8 cellular contexts compared by ENCODE assay signal in the genomic region with DNA sequence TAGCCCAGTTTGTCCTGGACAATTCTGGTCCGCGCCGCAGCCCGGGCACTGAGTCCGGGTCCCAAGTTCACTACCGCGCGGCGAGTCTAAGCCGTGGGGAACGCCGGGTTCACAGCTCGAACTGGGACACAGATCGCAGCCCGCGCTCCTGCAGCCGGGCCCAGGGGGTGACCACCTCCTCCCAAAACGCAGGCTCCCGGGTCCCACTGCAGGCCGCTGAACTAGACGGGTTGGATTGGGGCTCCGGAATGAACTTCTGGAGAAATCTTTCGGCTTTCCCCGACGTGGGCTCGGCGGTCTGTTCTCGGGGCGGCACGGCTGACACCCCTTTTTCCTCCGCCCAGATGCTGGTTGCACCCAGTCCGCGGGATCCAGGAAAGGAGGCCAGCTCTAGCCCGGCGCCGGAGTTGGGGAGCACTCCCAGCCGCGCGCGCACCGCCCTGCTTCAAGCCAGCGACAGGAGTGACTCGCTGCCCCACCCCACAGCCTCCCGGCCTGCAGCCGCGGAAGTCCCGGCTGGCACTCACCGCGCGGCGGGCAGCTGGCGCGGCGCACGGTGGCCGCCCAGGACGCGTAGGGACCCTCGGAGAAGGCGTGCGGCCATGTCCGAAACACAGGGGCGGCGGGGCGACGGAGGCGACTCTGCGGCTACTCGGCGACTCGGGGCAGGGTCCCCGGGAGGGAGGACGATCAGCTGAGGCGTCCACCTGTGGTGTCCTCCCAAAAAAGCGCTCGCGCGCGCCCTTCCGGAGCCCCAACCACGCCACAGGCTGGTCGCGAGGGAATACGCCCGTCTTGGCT. TPM values are rescaled to one million over a fixed set of nuclear protein-coding genes. Genes with fewer than 3 reads are reported as not detected.
DNase-seq lines count a peak whose midpoint lies in the region; ATAC-seq and TF ChIP-seq lines count a peak whose summit lies in the region.

A gene (minus strand): TSS at position 788 of the 801 bp plus-strand sequence. CDS start 184 bp downstream, at position 604.

- H3K4me3 ChIP-seq in ascending aorta (peak within 1 kb of the TSS; percentile 61 to 78), iPS DF 6.9 (ENCODE audit: low read length) (peak within 1 kb of the TSS; percentile 61; the same call in 1 of the 2 replicates)

- ATAC-seq in sciatic nerve (peak; percentile 87), HG02885 (IDR thresholded peaks at IDR 0.05; ENCODE audit: poor library complexity, unreplicated experiment) (no peak)

- H3K27me3 ChIP-seq in ascending aorta = no peaks in the 10 kb centered on the region
- peaks cover 7% of the 10 kb centered on the region; the same call in 1 of the 2 replicates for H3K27me3 ChIP-seq in iPS DF 6.9 (ENCODE audit: control insufficient read depth, insufficient read depth, low read length)

- no peak for TF ChIP-seq CTCF in ascending aorta (IDR thresholded peaks at IDR 0.05)

- H3K27ac ChIP-seq in ascending aorta (peak within 1 kb of the TSS; percentile 94 to 95), iPS DF 6.9 (ENCODE audit: low read length) (no peak within 1 kb of the TSS)

- H3K36me3 ChIP-seq in ascending aorta (peaks cover 0 to 6% of the 10 kb centered on the region in 2 donors), iPS DF 6.9 (ENCODE audit: control insufficient read depth, insufficient read depth, low read length) (no peaks in the 10 kb centered on the region)

- no peak for TF ChIP-seq EP300 in Ishikawa (IDR thresholded peaks at IDR 0.05; ENCODE audit: borderline replicate concordance)

- peak; percentile 49 for DNase-seq in NCI-H82 (lab: John Stamatoyannopoulos, UW)
- no peak for DNase-seq in NCI-H82 treated with DMSO at 0.1 percent for 48 hours (lab: John Stamatoyannopoulos, UW; ENCODE audit: unreplicated experiment)
- DNase-seq in ascending aorta (ENCODE audit: low spot score in 2 of 2) = peak in 1 of 2 donors; percentile 83
- no peak for DNase-seq in iPS DF 6.9 (ENCODE audit: low read depth, low spot score)
- peak; percentile 79 for DNase-seq in sciatic nerve (ENCODE audit: low spot score)
- DNase-seq in cerebellar cortex (ENCODE audit: low spot score) = no peak

- no CpG with 5 or more reads among the region's 85 CpGs for WGBS in iPS DF 6.9 (ENCODE audit: insufficient coverage, insufficient read length)

- no peak for TF ChIP-seq RAD21 in Ishikawa (IDR thresholded peaks at IDR 0.05; ENCODE audit: low read depth)

- no peaks in the 10 kb centered on the region for H3K9me3 ChIP-seq in ascending aorta
- no peaks in the 10 kb centered on the region for H3K9me3 ChIP-seq in iPS DF 6.9 (ENCODE audit: control insufficient read depth, insufficient read depth, low read length)

- H3K4me1 ChIP-seq in ascending aorta (peaks cover 0 to 13% of the 10 kb centered on the region in 2 donors), iPS DF 6.9 (ENCODE audit: control insufficient read depth, insufficient read depth, low read length) (no peaks in the 10 kb centered on the region)

- intact Hi-C loops in ascending aorta (cut with DNase I) = loop anchor here (2.0 to 10.0 kb wide), 2 partner anchors 54 to 690 kb away; a partner anchor contains a TSS
- intact Hi-C loops in sciatic nerve (cut with DNase I) = no loop called here

TF ChIP-seq in Ishikawa, 13 proteins besides CTCF, POLR2A, EP300 and RAD21:
- no peak for TF ChIP-seq CREB1 (IDR thresholded peaks at IDR 0.05; ENCODE audit: low read depth)
- TF ChIP-seq, protein P1, sequence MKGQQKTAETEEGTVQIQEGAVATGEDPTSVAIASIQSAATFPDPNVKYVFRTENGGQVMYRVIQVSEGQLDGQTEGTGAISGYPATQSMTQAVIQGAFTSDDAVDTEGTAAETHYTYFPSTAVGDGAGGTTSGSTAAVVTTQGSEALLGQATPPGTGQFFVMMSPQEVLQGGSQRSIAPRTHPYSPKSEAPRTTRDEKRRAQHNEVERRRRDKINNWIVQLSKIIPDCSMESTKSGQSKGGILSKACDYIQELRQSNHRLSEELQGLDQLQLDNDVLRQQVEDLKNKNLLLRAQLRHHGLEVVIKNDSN (IDR thresholded peaks at IDR 0.05) = no peak
- TF ChIP-seq NFIC (IDR thresholded peaks at IDR 0.05) = 0 out of 2 replicates have a peak, but pooled peaks have one; percentile 10
- no peak for TF ChIP-seq FOXM1 (IDR thresholded peaks at IDR 0.05; ENCODE audit: borderline replicate concordance, low read depth)
- no peak for TF ChIP-seq CEBPB (IDR thresholded peaks at IDR 0.05)
- TF ChIP-seq, protein P2, sequence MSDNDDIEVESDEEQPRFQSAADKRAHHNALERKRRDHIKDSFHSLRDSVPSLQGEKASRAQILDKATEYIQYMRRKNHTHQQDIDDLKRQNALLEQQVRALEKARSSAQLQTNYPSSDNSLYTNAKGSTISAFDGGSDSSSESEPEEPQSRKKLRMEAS (IDR thresholded peaks at IDR 0.05) = peak; percentile 71
- TF ChIP-seq, protein P3, sequence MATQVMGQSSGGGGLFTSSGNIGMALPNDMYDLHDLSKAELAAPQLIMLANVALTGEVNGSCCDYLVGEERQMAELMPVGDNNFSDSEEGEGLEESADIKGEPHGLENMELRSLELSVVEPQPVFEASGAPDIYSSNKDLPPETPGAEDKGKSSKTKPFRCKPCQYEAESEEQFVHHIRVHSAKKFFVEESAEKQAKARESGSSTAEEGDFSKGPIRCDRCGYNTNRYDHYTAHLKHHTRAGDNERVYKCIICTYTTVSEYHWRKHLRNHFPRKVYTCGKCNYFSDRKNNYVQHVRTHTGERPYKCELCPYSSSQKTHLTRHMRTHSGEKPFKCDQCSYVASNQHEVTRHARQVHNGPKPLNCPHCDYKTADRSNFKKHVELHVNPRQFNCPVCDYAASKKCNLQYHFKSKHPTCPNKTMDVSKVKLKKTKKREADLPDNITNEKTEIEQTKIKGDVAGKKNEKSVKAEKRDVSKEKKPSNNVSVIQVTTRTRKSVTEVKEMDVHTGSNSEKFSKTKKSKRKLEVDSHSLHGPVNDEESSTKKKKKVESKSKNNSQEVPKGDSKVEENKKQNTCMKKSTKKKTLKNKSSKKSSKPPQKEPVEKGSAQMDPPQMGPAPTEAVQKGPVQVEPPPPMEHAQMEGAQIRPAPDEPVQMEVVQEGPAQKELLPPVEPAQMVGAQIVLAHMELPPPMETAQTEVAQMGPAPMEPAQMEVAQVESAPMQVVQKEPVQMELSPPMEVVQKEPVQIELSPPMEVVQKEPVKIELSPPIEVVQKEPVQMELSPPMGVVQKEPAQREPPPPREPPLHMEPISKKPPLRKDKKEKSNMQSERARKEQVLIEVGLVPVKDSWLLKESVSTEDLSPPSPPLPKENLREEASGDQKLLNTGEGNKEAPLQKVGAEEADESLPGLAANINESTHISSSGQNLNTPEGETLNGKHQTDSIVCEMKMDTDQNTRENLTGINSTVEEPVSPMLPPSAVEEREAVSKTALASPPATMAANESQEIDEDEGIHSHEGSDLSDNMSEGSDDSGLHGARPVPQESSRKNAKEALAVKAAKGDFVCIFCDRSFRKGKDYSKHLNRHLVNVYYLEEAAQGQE (IDR thresholded peaks at IDR 0.05; ENCODE audit: low read depth) = no peak
- TF ChIP-seq TEAD4 (IDR thresholded peaks at IDR 0.05) = no peak
- TF ChIP-seq TCF12 (IDR thresholded peaks at IDR 0.05; ENCODE audit: low read depth) = no peak; the same call in 1 of the 2 replicates
- no peak; the same call in 1 of the 2 replicates for TF ChIP-seq TAF1 (IDR thresholded peaks at IDR 0.05; ENCODE audit: low read depth)
- peak; percentile 63; the same call in 1 of the 2 replicates for TF ChIP-seq YY1 (IDR thresholded peaks at IDR 0.05; ENCODE audit: low read depth)
- no peak for TF ChIP-seq EGR1 (IDR thresholded peaks at IDR 0.05)
- TF ChIP-seq ZBTB7A (IDR thresholded peaks at IDR 0.05; ENCODE audit: low read depth) = peak; percentile 80

RNA-seq across cellular contexts. Expression of the gene that starts here (rescaled TPM):
- total RNA-seq in ascending aorta = 18.5 TPM
- 32.4 TPM for total RNA-seq in sciatic nerve

Comparison
In these comparisons a context has a peak if more than half of its experiments do, and no peak if none do; other contexts are left out.
1. DNase-seq: peak in NCI-H82 (single experiment) and sciatic nerve (single experiment); none in NCI-H82 treated with DMSO at 0.1 percent for 48 hours (single experiment), iPS DF 6.9 (single experiment) and cerebellar cortex (single experiment).